ENCODE assay signal across 13 cellular contexts in genomic region chr4:43244688-43245382, GRCh38.
A peak's percentile ranks its signal among the peaks of the same experiment; 100 is the strongest.
DNase-seq lines count a peak whose midpoint lies in the region; ATAC-seq, FAIRE-seq and TF ChIP-seq lines count a peak whose summit lies in the region.
"Had no signal": no experiment of that assay in that cellular context is flagged by ENCODE, and none has a peak within 500 bp of the region (broad histone marks: within the 10 kb centered on the region; RNA-seq: fewer than 3 reads in every experiment).

No MANE protein-coding gene starts in this region.

- no peak for TF ChIP-seq POLR2A in GM12891 (IDR thresholded peaks at IDR 0.05; ENCODE audit: low read depth, low read length)

- no peaks in the 10 kb centered on the region for H3K27me3 ChIP-seq in BE2C
- H3K27me3 ChIP-seq: thyroid gland had no signal

- ATAC-seq in GM19372 (IDR thresholded peaks at IDR 0.05; ENCODE audit: low read depth, unreplicated experiment): peak; percentile 98
- ATAC-seq in HG02763 (IDR thresholded peaks at IDR 0.05; ENCODE audit: unreplicated experiment): peak; percentile 93
- ATAC-seq in HG03442 (IDR thresholded peaks at IDR 0.05; ENCODE audit: unreplicated experiment): peak; percentile 99

- FAIRE-seq in GM12891 (lab: Jason Lieb, UNC): peak; percentile 89
- FAIRE-seq: H54 had no signal

- no peaks in the 10 kb centered on the region for H3K36me3 ChIP-seq in BE2C
- H3K36me3 ChIP-seq: thyroid gland had no signal

- no peak overlapping the region for H3K4me3 ChIP-seq in BE2C (ENCODE audit: low read depth, low read length)
- H3K4me3 ChIP-seq: thyroid gland had no signal

- no peaks in the 10 kb centered on the region for H3K4me1 ChIP-seq in BE2C
- H3K4me1 ChIP-seq: thyroid gland had no signal

- no peaks in the 10 kb centered on the region for H3K9me3 ChIP-seq in BE2C
- H3K9me3 ChIP-seq: thyroid gland had no signal

- no peak for TF ChIP-seq CTCF in BE2C (IDR thresholded peaks at IDR 0.05; ENCODE audit: low read depth, low read length)

- DNase-seq in GM12891 (ENCODE audit: insufficient read length, low spot score): peak; percentile 16
- no peak for DNase-seq in COR-L47 (lab: John Stamatoyannopoulos, UW)
- no peak for DNase-seq in BE2C
- no peak for DNase-seq in anterior cingulate cortex (lab: John Stamatoyannopoulos, UW)
- no peak for DNase-seq in putamen (ENCODE audit: low spot score)
- DNase-seq: amygdala, DND-41, glutamatergic neuron, thyroid gland had no signal

TF ChIP-seq in GM12891, 5 proteins besides CTCF, POLR2A, EP300 and RAD21:
- TF ChIP-seq PAX5 (IDR thresholded peaks at IDR 0.05; ENCODE audit: insufficient read depth, low read length, severe bottlenecking) (no peak), SPI1 (IDR thresholded peaks at IDR 0.05; ENCODE audit: low read depth, low read length) (no peak), POU2F2 (IDR thresholded peaks at IDR 0.05; ENCODE audit: low read depth, low read length) (peak; percentile 24; the same call in 1 of the 2 replicates)
